Comparison of ENCODE assay signal across 1 cellular context in the genomic region with DNA sequence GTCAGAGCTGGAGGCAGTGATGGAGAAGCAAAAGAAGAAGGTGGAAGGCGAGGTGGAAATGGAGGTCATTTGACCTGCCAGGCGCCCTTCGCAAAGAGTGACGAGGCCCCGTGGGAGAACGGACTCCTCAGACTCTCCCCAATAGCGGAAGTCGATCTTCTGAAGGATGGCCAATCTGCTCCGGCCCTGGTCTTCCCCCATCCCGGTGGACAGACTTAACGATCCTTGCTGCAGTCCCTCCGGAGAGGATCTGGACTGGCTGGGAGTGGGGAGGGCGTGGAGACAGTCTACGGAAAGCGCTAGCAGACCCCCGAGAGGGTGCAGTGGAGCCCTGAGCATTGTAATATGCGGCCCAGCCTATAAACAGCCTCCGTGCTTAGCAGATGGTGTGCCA.
A peak's percentile ranks its signal among the peaks of the same experiment; 100 is the strongest.
TF ChIP-seq lines count a peak whose summit lies in the region.

No MANE protein-coding gene starts in this region.

TF ChIP-seq in WTC11, 78 proteins besides CTCF, POLR2A, EP300 and RAD21 (continued from another document):
- TF ChIP-seq, protein P1, sequence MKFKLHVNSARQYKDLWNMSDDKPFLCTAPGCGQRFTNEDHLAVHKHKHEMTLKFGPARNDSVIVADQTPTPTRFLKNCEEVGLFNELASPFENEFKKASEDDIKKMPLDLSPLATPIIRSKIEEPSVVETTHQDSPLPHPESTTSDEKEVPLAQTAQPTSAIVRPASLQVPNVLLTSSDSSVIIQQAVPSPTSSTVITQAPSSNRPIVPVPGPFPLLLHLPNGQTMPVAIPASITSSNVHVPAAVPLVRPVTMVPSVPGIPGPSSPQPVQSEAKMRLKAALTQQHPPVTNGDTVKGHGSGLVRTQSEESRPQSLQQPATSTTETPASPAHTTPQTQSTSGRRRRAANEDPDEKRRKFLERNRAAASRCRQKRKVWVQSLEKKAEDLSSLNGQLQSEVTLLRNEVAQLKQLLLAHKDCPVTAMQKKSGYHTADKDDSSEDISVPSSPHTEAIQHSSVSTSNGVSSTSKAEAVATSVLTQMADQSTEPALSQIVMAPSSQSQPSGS (CRISPR knock-in tag; IDR thresholded peaks at IDR 0.05; ENCODE audit: borderline replicate concordance, low read depth), result no peak
- TF ChIP-seq, protein P2, sequence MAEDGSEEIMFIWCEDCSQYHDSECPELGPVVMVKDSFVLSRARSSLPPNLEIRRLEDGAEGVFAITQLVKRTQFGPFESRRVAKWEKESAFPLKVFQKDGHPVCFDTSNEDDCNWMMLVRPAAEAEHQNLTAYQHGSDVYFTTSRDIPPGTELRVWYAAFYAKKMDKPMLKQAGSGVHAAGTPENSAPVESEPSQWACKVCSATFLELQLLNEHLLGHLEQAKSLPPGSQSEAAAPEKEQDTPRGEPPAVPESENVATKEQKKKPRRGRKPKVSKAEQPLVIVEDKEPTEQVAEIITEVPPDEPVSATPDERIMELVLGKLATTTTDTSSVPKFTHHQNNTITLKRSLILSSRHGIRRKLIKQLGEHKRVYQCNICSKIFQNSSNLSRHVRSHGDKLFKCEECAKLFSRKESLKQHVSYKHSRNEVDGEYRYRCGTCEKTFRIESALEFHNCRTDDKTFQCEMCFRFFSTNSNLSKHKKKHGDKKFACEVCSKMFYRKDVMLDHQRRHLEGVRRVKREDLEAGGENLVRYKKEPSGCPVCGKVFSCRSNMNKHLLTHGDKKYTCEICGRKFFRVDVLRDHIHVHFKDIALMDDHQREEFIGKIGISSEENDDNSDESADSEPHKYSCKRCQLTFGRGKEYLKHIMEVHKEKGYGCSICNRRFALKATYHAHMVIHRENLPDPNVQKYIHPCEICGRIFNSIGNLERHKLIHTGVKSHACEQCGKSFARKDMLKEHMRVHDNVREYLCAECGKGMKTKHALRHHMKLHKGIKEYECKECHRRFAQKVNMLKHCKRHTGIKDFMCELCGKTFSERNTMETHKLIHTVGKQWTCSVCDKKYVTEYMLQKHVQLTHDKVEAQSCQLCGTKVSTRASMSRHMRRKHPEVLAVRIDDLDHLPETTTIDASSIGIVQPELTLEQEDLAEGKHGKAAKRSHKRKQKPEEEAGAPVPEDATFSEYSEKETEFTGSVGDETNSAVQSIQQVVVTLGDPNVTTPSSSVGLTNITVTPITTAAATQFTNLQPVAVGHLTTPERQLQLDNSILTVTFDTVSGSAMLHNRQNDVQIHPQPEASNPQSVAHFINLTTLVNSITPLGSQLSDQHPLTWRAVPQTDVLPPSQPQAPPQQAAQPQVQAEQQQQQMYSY (CRISPR knock-in tag; IDR thresholded peaks at IDR 0.05), result peak; percentile 89
- TF ChIP-seq ZNF416 (CRISPR knock-in tag; IDR thresholded peaks at IDR 0.05), result no peak
- TF ChIP-seq, protein P3, sequence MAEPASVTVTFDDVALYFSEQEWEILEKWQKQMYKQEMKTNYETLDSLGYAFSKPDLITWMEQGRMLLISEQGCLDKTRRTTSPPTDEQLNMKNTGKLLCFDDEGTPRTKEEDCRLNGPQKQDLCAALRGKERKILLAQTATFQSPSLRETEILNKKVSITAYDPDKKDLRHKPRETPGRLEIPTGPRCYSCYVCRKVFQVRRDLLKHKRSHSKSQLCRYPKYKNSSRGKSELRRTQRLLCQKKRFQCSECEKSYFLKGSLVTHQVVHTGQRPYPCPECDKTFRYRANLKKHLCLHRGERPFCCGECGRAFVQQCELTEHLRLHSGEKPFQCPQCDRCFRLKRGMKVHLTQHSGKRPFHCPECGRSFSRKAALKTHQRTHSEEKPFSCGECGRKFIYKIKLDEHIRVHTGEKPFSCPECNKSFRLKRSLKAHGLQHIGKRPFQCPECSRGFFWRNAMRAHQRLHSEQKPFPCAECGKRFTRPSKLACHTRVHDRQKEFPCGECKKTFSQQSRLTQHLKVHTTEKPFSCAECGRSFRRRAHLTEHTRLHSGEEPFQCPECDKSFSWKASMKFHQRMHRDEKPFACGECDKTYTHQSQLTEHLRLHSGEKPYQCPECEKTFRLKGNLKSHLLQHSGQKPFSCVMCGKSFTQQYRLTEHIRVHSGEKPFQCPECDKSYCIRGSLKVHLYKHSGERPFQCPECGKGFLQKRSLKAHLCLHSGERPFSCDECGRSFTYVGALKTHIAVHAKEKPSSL (CRISPR knock-in tag; conservative IDR thresholded peaks at IDR 0.05), result no peak
TF ChIP-seq in WTC11: peak in this region for 2.
